8 cellular contexts compared by ENCODE assay signal in the genomic region with DNA sequence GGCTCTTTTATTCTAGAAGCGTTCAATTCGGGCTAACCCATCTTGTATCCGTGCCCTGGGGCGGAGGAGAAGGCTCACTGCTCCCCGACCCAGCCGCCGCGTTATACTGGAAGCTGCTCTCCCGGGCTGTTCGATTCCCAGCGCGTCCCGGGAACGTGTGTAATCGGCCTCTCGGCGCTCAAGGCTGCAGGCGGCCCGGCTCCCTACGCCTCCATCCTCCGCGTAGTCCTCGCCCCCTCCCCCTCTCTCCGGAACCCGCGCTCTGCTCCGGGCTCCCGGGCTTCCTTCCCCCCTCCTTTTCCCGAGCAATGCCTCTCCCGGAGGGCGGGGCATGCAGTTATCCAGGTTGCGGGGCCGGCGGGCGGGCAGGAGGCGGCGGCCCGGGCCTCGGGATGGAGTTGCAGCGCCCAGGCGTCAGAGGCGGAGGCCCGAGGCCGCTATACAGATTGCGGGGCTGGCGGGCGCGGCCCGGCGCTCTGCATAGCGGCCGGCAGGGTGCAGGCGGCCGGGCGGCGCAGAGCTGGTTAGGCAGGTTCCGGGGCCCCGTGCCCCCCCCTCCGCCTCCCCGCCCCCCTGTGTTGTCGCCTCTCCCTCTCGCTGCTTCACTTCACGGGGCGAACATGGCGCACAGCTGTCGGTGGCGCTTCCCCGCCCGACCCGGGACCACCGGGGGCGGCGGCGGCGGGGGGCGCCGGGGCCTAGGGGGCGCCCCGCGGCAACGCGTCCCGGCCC. TPM values are rescaled to one million over a fixed set of nuclear protein-coding genes. Genes with fewer than 3 reads are reported as not detected.
A peak's percentile ranks its signal among the peaks of the same experiment; 100 is the strongest.
DNase-seq lines count a peak whose midpoint lies in the region; ATAC-seq, FAIRE-seq and TF ChIP-seq lines count a peak whose summit lies in the region.

Gene KMT2A, plus strand, starts transcription at position 600 of the 732 bp plus-strand sequence. Its CDS starts 21 bp downstream, at position 621.

- H2AK5ac ChIP-seq in H1 (ENCODE audit: low read depth, low read length) = no peak within 1 kb of the TSS; the same call in 1 of the 2 replicates
- no peak within 1 kb of the TSS for H2AK5ac ChIP-seq in mesendoderm (ENCODE audit: low read length)

- H3K36me3 ChIP-seq in H1 (ENCODE audit: control insufficient read depth in 2 of 4, insufficient read depth in 4 of 4, low read length in 3 of 4) (peaks cover 0 to 3% (median 0%) of the 10 kb centered on the region in 4 experiments; a peak in 1 of 8 replicates), mesendoderm (ENCODE audit: control insufficient read depth, insufficient read depth, low read length) (no peaks in the 10 kb centered on the region)

- no peak for TF ChIP-seq CTCF in H1 (IDR thresholded peaks at IDR 0.05; ENCODE audit: control extremely low read depth in 1 of 3, insufficient read depth in 1 of 3, low read depth in 1 of 3, low read length in 3 of 3)

- H4K91ac ChIP-seq in H1 (replicated peaks; ENCODE audit: insufficient read length, low read length) = peak within 1 kb of the TSS; percentile 67

- FAIRE-seq in H1 (lab: Jason Lieb, UNC) = no peak

- H2BK120ac ChIP-seq in H1 (replicated peaks; ENCODE audit: low read depth, low read length) (peak within 1 kb of the TSS; percentile 4), mesendoderm (ENCODE audit: low read depth, low read length) (peak within 1 kb of the TSS; percentile 33)

- peak within 1 kb of the TSS; percentile 88 for H4K8ac ChIP-seq in H1 (ENCODE audit: extremely low read depth, insufficient read depth, low read length)
- H4K8ac ChIP-seq in mesendoderm (ENCODE audit: low read depth, low read length) = peak within 1 kb of the TSS; percentile 58

- H3K4me3 ChIP-seq in H1 (ENCODE audit: extremely low read depth in 1 of 4, insufficient read depth in 2 of 4, low read depth in 3 of 4, low read length in 4 of 4) (peak within 1 kb of the TSS; percentile 69 to 91 (median 83)), mesendoderm (ENCODE audit: low read length) (peak within 1 kb of the TSS; percentile 82)

- H3K23me2 ChIP-seq in H1 (ENCODE audit: low read depth, low read length) = peaks cover 23% of the 10 kb centered on the region

- H4K5ac ChIP-seq in H1 (ENCODE audit: insufficient read length, low read depth, low read length) (peak within 1 kb of the TSS; percentile 91), mesendoderm (ENCODE audit: low read length) (no peak within 1 kb of the TSS)

- H3K79me1 ChIP-seq in H1 (ENCODE audit: low read depth, low read length) = no peaks in the 10 kb centered on the region; the same call in 1 of the 2 replicates
- peaks cover 12% of the 10 kb centered on the region for H3K79me1 ChIP-seq in mesendoderm (ENCODE audit: low read length)

- no peaks in the 10 kb centered on the region for H3K9me3 ChIP-seq in H1 (ENCODE audit: insufficient read depth in 2 of 2, low read depth in 1 of 2, low read length in 1 of 2)

- H3K4me1 ChIP-seq in H1 (replicated peaks in 1 of 4; ENCODE audit: control insufficient read depth in 3 of 4, insufficient read depth in 4 of 4, low read length in 3 of 4) = peaks cover 0 to 18% (median 4%) of the 10 kb centered on the region in 4 experiments; a peak in 6 of 7 replicates
- H3K4me1 ChIP-seq in mesendoderm (ENCODE audit: control insufficient read depth, low read depth, low read length) = peaks cover 3% of the 10 kb centered on the region

- H3K27ac ChIP-seq in H1 (ENCODE audit: low read depth, low read length) = peak within 1 kb of the TSS; percentile 65
- peak within 1 kb of the TSS; percentile 93 for H3K27ac ChIP-seq in mesendoderm (ENCODE audit: low read depth, low read length)

- no peak within 1 kb of the TSS for H2BK12ac ChIP-seq in H1 (ENCODE audit: low read depth, low read length)

- POLR2A ChIA-PET in H1 (lab: Charles Lee; ENCODE audit: partially characterized antibody) = interaction anchor here (0.7 to 2.9 kb wide), 22 partner anchors 8 to 354 kb away, joined by 3 to 16 read pairs (median 5); partner anchors contain the start of genes ATP5MG, DDX6 and UBE4A

- TF ChIP-seq EP300 in H1 (IDR thresholded peaks at IDR 0.05; ENCODE audit: borderline replicate concordance in 1 of 2, low read depth in 2 of 2, low read length in 2 of 2) = no peak

- H4K20me1 ChIP-seq in H1 (replicated peaks in 1 of 2; ENCODE audit: control insufficient read depth in 1 of 2, insufficient read depth in 2 of 2, low read length in 2 of 2) = peaks cover 21 to 23% of the 10 kb centered on the region in 2 experiments

- H2BK5ac ChIP-seq in H1 (ENCODE audit: low read depth, low read length) = peak within 1 kb of the TSS; percentile 90
- peak within 1 kb of the TSS; percentile 64 for H2BK5ac ChIP-seq in mesendoderm (ENCODE audit: low read length)

- TF ChIP-seq RAD21 in H1 (IDR thresholded peaks at IDR 0.05 in 1 of 2, conservative IDR thresholded peaks at IDR 0.05 in 1 of 2; ENCODE audit: low read depth in 2 of 2, low read length in 2 of 2) = no peak; a peak in 1 of 4 replicates

- H3K14ac ChIP-seq in H1 (ENCODE audit: insufficient read length) = no peak within 1 kb of the TSS

- H3K56ac ChIP-seq in H1 (replicated peaks; ENCODE audit: insufficient read length, low read depth, low read length) = peak within 1 kb of the TSS; percentile 18
- H3K56ac ChIP-seq in mesendoderm (ENCODE audit: low read length) = peak within 1 kb of the TSS; percentile 95

- H3K4me2 ChIP-seq in H1 (ENCODE audit: insufficient read depth in 1 of 2, low read depth in 2 of 2, low read length in 2 of 2) = peak within 1 kb of the TSS; percentile 85 to 100
- H3K4me2 ChIP-seq in mesendoderm (ENCODE audit: low read length) = peak within 1 kb of the TSS; percentile 98

- no peaks in the 10 kb centered on the region for H3K27me3 ChIP-seq in H1 (replicated peaks in 1 of 4; ENCODE audit: control insufficient read depth in 3 of 4, extremely low read depth in 1 of 4, insufficient read depth in 3 of 4, low read length in 3 of 4)
- no peaks in the 10 kb centered on the region for H3K27me3 ChIP-seq in mesendoderm (ENCODE audit: insufficient read depth, low read length, poor library complexity)

- peak; percentile 96 for DNase-seq in CMK (ENCODE audit: low read depth)
- DNase-seq in HUDEP-2 (lab: John Stamatoyannopoulos, UW; ENCODE audit: unreplicated experiment in 76 of 76) = peak in 75 of 76 experiments; percentile 38 to 97 (median 92)
- DNase-seq in NOMO-1 treated with dmso at 0.1 percent for 144 hours (lab: John Stamatoyannopoulos, UW; ENCODE audit: unreplicated experiment) = peak; percentile 91
- peak; percentile 91 to 99 (median 94) for DNase-seq in activated CD8-positive, alpha-beta memory T cell treated with anti-CD3 and anti-CD28 coated beads for 48 hours (ENCODE audit: low read depth in 2 of 3, low spot score in 2 of 3)
- DNase-seq in H1 (ENCODE audit: low read depth in 1 of 2, low spot score in 2 of 2) = peak; percentile 89 to 100
- DNase-seq in mesendoderm = peak; percentile 99
- DNase-seq in stimulated activated CD8-positive, alpha-beta memory T cell treated with anti-CD3 and anti-CD28 coated beads, Interleukin-12 subunit alpha, Interleukin-12 subunit beta, amount 100 ng/mL, for 4 hours (ENCODE audit: low read depth) = peak; percentile 92

- H3K79me2 ChIP-seq in H1 (ENCODE audit: control insufficient read depth in 1 of 2, insufficient read depth in 2 of 2, low read length in 2 of 2) (peaks cover 23 to 45% of the 10 kb centered on the region in 2 experiments), mesendoderm (ENCODE audit: control insufficient read depth, insufficient read depth, low read length) (peaks cover 40% of the 10 kb centered on the region)

- H2AFZ ChIP-seq in H1 (ENCODE audit: low read length) = peak within 1 kb of the TSS; percentile 11; the same call in 1 of the 2 replicates

- H3K23ac ChIP-seq in H1 (ENCODE audit: insufficient read length) (no peak within 1 kb of the TSS), mesendoderm (ENCODE audit: low read length) (peak within 1 kb of the TSS; percentile 76)

- H3K9ac ChIP-seq in H1 (replicated peaks in 1 of 4; ENCODE audit: extremely low read depth in 1 of 4, low read depth in 3 of 4, low read length in 3 of 4) (peak within 1 kb of the TSS; percentile 66 to 94 (median 76)), mesendoderm (ENCODE audit: low read length) (peak within 1 kb of the TSS; percentile 96)

- peak within 1 kb of the TSS; percentile 66; the same call in 1 of the 2 replicates for H2BK15ac ChIP-seq in H1 (ENCODE audit: low read length)
- no peak within 1 kb of the TSS for H2BK15ac ChIP-seq in mesendoderm (replicated peaks; ENCODE audit: low read depth)

- 0% methylated on average over 20 of the region's 83 CpGs; no CpG with 5 or more reads in 1 of the 2 experiments for WGBS in H1 (ENCODE audit: extremely low coverage in 1 of 2, insufficient coverage in 1 of 2, insufficient read length in 1 of 2, insufficient replicate concordance in 2 of 2, low coverage in 1 of 2, low lambda C conversion rate in 2 of 2, missing lambda C conversion rate in 1 of 2), 2 experiments
- WGBS in mesendoderm (ENCODE audit: extremely low coverage, insufficient coverage, low lambda C conversion rate) = no CpG with 5 or more reads among the region's 83 CpGs

- H3K18ac ChIP-seq in H1 (ENCODE audit: extremely low read depth, low read length) (peak within 1 kb of the TSS; percentile 84), mesendoderm (ENCODE audit: low read length) (peak within 1 kb of the TSS; percentile 96)

- CTCF ChIA-PET in H1 (lab: Charles Lee; ENCODE audit: partially characterized antibody) = interaction anchor here (1.0 to 1.4 kb wide), 2 partner anchors 34 to 52 kb away, joined by 3 to 4 read pairs; no protein-coding TSS in a partner anchor

- peak in 1 of 2 experiments; percentile 49; a peak in 1 of 3 replicates for TF ChIP-seq POLR2A in H1 (IDR thresholded peaks at IDR 0.05; ENCODE audit: control extremely low read depth in 1 of 2, low read depth in 2 of 2, low read length in 2 of 2)

- H2BK20ac ChIP-seq in H1 (ENCODE audit: low read length) = no peak within 1 kb of the TSS

- ATAC-seq in GM21381 (IDR thresholded peaks at IDR 0.05; ENCODE audit: unreplicated experiment) = peak; percentile 54

- H3K4ac ChIP-seq in H1 (replicated peaks; ENCODE audit: insufficient read length, low read depth, low read length) (peak within 1 kb of the TSS; percentile 16), mesendoderm (ENCODE audit: low read depth, low read length) (peak within 1 kb of the TSS; percentile 97)

TF ChIP-seq in H1, 55 proteins besides CTCF, POLR2A, EP300 and RAD21 (continues in another document):
- TF ChIP-seq JUN (IDR thresholded peaks at IDR 0.05; ENCODE audit: low read depth, low read length) = 0 out of 2 replicates have a peak, but pooled peaks have one; percentile 53
- TF ChIP-seq CREB1 (IDR thresholded peaks at IDR 0.05) = peak; percentile 66

RNA-seq across cellular contexts. Expression of gene KMT2A, which starts in this region (rescaled TPM):
- 59.1 and 62.1 TPM in 2 replicates for total RNA-seq in H1 (2021; fragmentation: NEBNext Ultra II Directional; extraction: Animal tissue kit (Norgen Biotek cat#: 25700))
- polyA plus RNA-seq in H1 (2011; rRNA removed) = 32.0 and 35.9 TPM in 2 replicates
- 24.8 TPM for polyA plus RNA-seq in H1 (2011; cell fraction: cytosol; rRNA removed)
- polyA plus RNA-seq in H1 (2011; cell fraction: nucleus; rRNA removed) = 151 TPM
- 26.5 to 36.1 TPM (median 32.9 TPM) in 4 replicates for polyA plus RNA-seq in H1 (2012, experiment 1 of 2)
- polyA plus RNA-seq in H1 (2012, experiment 2 of 2) = 2.5 TPM
- polyA plus RNA-seq in H1 (2013, experiment 1 of 2) = 21.0 TPM
- polyA plus RNA-seq in H1 (2013, experiment 2 of 2) = 19.2 TPM
- polyA minus RNA-seq in H1 (2011; rRNA and poly(A)+ RNA removed) = 147 and 173 TPM in 2 replicates
- 73.5 TPM for polyA minus RNA-seq in H1 (2011; cell fraction: cytosol; rRNA and poly(A)+ RNA removed)
- 190 TPM for polyA minus RNA-seq in H1 (2011; cell fraction: nucleus; rRNA and poly(A)+ RNA removed)
- polyA plus RNA-seq in mesendoderm (2013, experiment 1 of 2) = 14.3 TPM
- 14.4 TPM for polyA plus RNA-seq in mesendoderm (2013, experiment 2 of 2)

Comparison
In these comparisons a context has a peak if more than half of its experiments do, and no peak if none do; other contexts are left out.
1. Peak in every context shown above with its lines: DNase-seq, ATAC-seq, H3K4me3 ChIP-seq and H3K27ac ChIP-seq.